21 cellular contexts compared by ENCODE assay signal in genomic region chr13:112911285-112911701, GRCh38. TPM values are rescaled to one million over a fixed set of nuclear protein-coding genes. Genes with fewer than 3 reads are reported as not detected.
"Had no signal": no experiment of that assay in that cellular context is flagged by ENCODE, and none has a peak within 500 bp of the region (broad histone marks: within the 10 kb centered on the region; RNA-seq: fewer than 3 reads in every experiment).

No MANE protein-coding gene starts in this region.

- ATAC-seq: activated T-cell treated with anti-CD3 and anti-CD28 coated beads, Interleukin-2, amount 50 U/mL, for 72 hours; SK-N-SH treated with all-trans-retinoic acid at 6 μM for 48 hours had no signal

- H3K4me1 ChIP-seq: Peyer's patch, SJSA1 had no signal

- H3K36me3 ChIP-seq: breast epithelium, Peyer's patch, SJSA1 had no signal

- DNase-seq: activated CD4-positive, alpha-beta memory T cell treated with anti-CD3 and anti-CD28 coated beads for 36 hours; activated CD4-positive, alpha-beta T cell treated with anti-CD3 and anti-CD28 coated beads, Interleukin-2, amount 10 ng/mL, durations not matched to agents 7 days and 5 days; activated naive CD4-positive, alpha-beta T cell; activated T-cell treated with anti-CD3 and anti-CD28 coated beads for 4 hours; activated T-cell treated with anti-CD3 and anti-CD28 coated beads, Interleukin-2, amount 50 U/mL, for 72 hours; aorta; central memory CD4-positive, alpha-beta T cell; KG1; NCI-H1048; NCI-H146; NCI-H187 treated with DMSO at 0.1 percent for 48 hours; NCI-H2081 treated with DMSO at 0.1 percent for 48 hours; NCI-H446; NCI-H524; SHP77 had no signal

- H3K4me3 ChIP-seq: breast epithelium, Peyer's patch, SJSA1 had no signal

- H3K9me3 ChIP-seq: breast epithelium, Peyer's patch, SJSA1 had no signal

- H3K27ac ChIP-seq: breast epithelium, Peyer's patch, RWPE1, SJSA1 had no signal

- H3K27me3 ChIP-seq: breast epithelium, Peyer's patch had no signal

RNA-seq across cellular contexts. Expression of gene MCF2L, which starts 57.7 kb away (rescaled TPM):
- total RNA-seq: M059J had no signal
